Comparison of ENCODE assay signal across 35 cellular contexts in genomic region chr13:30850204-30850866, GRCh38. TPM values are rescaled to one million over a fixed set of nuclear protein-coding genes. Genes with fewer than 3 reads are reported as not detected.
"Had no signal": no experiment of that assay in that cellular context is flagged by ENCODE, and none has a peak within 500 bp of the region (broad histone marks: within the 10 kb centered on the region; RNA-seq: fewer than 3 reads in every experiment).

No MANE protein-coding gene starts in this region.

- H3K4me1 ChIP-seq: colonic mucosa, gastroesophageal sphincter, pancreas, prostate gland, suprapubic skin had no signal

- H3K27me3 ChIP-seq: adrenal gland, colonic mucosa, esophagus squamous epithelium, gastroesophageal sphincter, pancreas, spleen, suprapubic skin, tibial artery, upper lobe of right lung had no signal

- DNase-seq: activated CD4-positive, alpha-beta memory T cell treated with anti-CD3 and anti-CD28 coated beads for 36 hours; activated CD4-positive, alpha-beta T cell treated with anti-CD3 and anti-CD28 coated beads, Interleukin-2, amount 10 ng/mL, durations not matched to agents 24 days and 14 days; activated CD8-positive, alpha-beta memory T cell treated with anti-CD3 and anti-CD28 coated beads, Interleukin-2, amount 50 U/mL, for 4 hours; activated effector memory CD4-positive, alpha-beta T cell treated with anti-CD3 and anti-CD28 coated beads, Interleukin-2, amount 50 U/mL, for 16 hours; activated naive CD4-positive, alpha-beta T cell treated with anti-CD3 and anti-CD28 coated beads for 36 hours; activated naive CD8-positive, alpha-beta T cell treated with anti-CD3 and anti-CD28 coated beads for 36 hours; activated T-cell treated with anti-CD3 and anti-CD28 coated beads, Interleukin-2, amount 50 U/mL, for 1 hour; adrenal gland; colonic mucosa; effector CD8-positive, alpha-beta T cell; esophagus squamous epithelium; head of caudate nucleus; hippocampal formation; left cardiac atrium; mammary epithelial cell; naive B cell; nephron progenitor cell; pancreas; spleen; stimulated activated naive CD4-positive, alpha-beta T cell; T-helper 9 cell; tibial artery; upper lobe of right lung; WERI-Rb-1 had no signal

- H3K4me3 ChIP-seq: adrenal gland, colonic mucosa, esophagus squamous epithelium, gastroesophageal sphincter, pancreas, prostate gland, spleen, suprapubic skin, tibial artery, upper lobe of right lung had no signal

- H3K36me3 ChIP-seq: adrenal gland, colonic mucosa, esophagus squamous epithelium, gastroesophageal sphincter, pancreas, prostate gland, spleen, suprapubic skin, tibial artery, upper lobe of right lung, WERI-Rb-1 had no signal

- H3K27ac ChIP-seq: adrenal gland, colonic mucosa, epithelial cell of prostate, esophagus squamous epithelium, gastroesophageal sphincter, pancreas, prostate gland, spleen, suprapubic skin, tibial artery, upper lobe of right lung, WERI-Rb-1 had no signal

- ATAC-seq: activated CD4-positive, CD25-positive, alpha-beta regulatory T cell treated with anti-CD3 and anti-CD28 coated beads, Interleukin-2, amount 50 U/mL, for 24 hours; gastroesophageal sphincter; left cardiac atrium; pancreas; upper lobe of right lung had no signal

- FAIRE-seq: bronchial epithelial cell, endometrium, keratinocyte, pancreas, TTC549 had no signal

- H3K9me3 ChIP-seq: adrenal gland, colonic mucosa, esophagus squamous epithelium, pancreas, prostate gland, suprapubic skin, tibial artery, upper lobe of right lung had no signal

RNA-seq across cellular contexts. Expression of gene MEDAG, which starts 55.7 kb away (rescaled TPM):
- total RNA-seq: activated CD4-positive, alpha-beta memory T cell treated with anti-CD3 and anti-CD28 coated beads for 36 hours; activated CD4-positive, alpha-beta T cell treated with anti-CD3 and anti-CD28 coated beads, Interleukin-2, amount 10 ng/mL, durations not matched to agents 24 days and 14 days; activated CD8-positive, alpha-beta memory T cell treated with anti-CD3 and anti-CD28 coated beads for 36 hours; activated naive CD4-positive, alpha-beta T cell treated with anti-CD3 and anti-CD28 coated beads for 36 hours; activated naive CD8-positive, alpha-beta T cell treated with anti-CD3 and anti-CD28 coated beads for 36 hours; activated T-helper 1 cell treated with anti-CD3 and anti-CD28 coated beads, Interleukin-12 subunit alpha, Interleukin-12 subunit beta, Interleukin-2, Interleukin-4 antibody, amounts not matched to agents 30 ng/mL and 10 ng/mL and 1 ng/mL, durations not matched to agents 14 hours and 24 hours and 36 hours had no signal
